Comparison of ENCODE assay signal across 11 cellular contexts in the genomic region with DNA sequence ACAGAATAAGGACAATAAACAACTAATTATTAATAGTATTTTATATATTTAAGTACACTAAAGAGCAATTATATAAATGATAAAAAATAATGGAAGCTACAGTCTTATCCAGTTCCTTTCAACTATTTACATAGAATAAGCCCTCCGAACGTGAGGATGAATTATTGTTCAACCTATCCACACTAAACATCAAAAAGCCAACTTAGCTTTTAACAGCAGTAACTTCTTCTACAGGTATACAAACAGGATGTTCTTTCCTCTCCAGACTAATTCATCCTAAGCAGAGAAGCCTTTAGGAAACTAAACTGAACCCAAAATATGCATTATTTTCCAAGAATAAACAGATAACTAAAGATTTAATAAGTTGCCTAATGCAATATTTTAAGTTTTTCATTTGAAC. TPM values are rescaled to one million over a fixed set of nuclear protein-coding genes. Genes with fewer than 3 reads are reported as not detected.
A peak's percentile ranks its signal among the peaks of the same experiment; 100 is the strongest.
DNase-seq lines count a peak whose midpoint lies in the region; ATAC-seq and TF ChIP-seq lines count a peak whose summit lies in the region.
"Had no signal": no experiment of that assay in that cellular context is flagged by ENCODE, and none has a peak within 500 bp of the region (broad histone marks: within the 10 kb centered on the region; RNA-seq: fewer than 3 reads in every experiment).

No MANE protein-coding gene starts in this region.

- TF ChIP-seq CTCF in astrocyte of the cerebellum (IDR thresholded peaks at IDR 0.05; ENCODE audit: low read depth, low read length, missing control alignments) (no peak), tibial nerve (IDR thresholded peaks at IDR 0.05) (no peak), body of pancreas (IDR thresholded peaks at IDR 0.05) (no peak)

- H3K27ac ChIP-seq in mesenchymal stem cell (ENCODE audit: low read length, poor library complexity, severe bottlenecking) (no peak overlapping the region), tibial nerve (peak overlapping the region; percentile 99 to 100 (median 100)), body of pancreas (peak overlapping the region in 2 of 4 donors; percentile 84 to 93)

- H3K27me3 ChIP-seq in mesenchymal stem cell (ENCODE audit: control insufficient read depth in 1 of 2, insufficient read depth in 1 of 2, low read length in 2 of 2) (no peaks in the 10 kb centered on the region), tibial nerve (no peaks in the 10 kb centered on the region), body of pancreas (no peaks in the 10 kb centered on the region)

- H3K4me1 ChIP-seq in mesenchymal stem cell (ENCODE audit: control insufficient read depth, insufficient read depth, low read depth, low read length): peaks cover 2% of the 10 kb centered on the region
- H3K4me1 ChIP-seq in tibial nerve: peaks cover 0 to 61% (median 21%) of the 10 kb centered on the region in 4 donors
- H3K4me1 ChIP-seq in body of pancreas: peaks cover 37% of the 10 kb centered on the region

- H3K9me3 Mint-ChIP-seq in activated T-cell treated with anti-CD3 and anti-CD28 coated beads, Interleukin-2, amount 50 U/mL, for 72 hours: no peaks in the 10 kb centered on the region

- intact Hi-C loops in body of pancreas (cut with DNase I): loop anchor here (10.0 kb wide), 2 partner anchors 48 to 52 kb away; partner anchors contain the start of gene ARMC12

- H3K4me3 ChIP-seq in astrocyte of the cerebellum (ENCODE audit: low read depth, low read length) (peak overlapping the region; percentile 61), mesenchymal stem cell (ENCODE audit: insufficient read depth in 1 of 2, low read depth in 1 of 2, low read length in 2 of 2) (no peak overlapping the region), tibial nerve (peak overlapping the region; percentile 66 to 97 (median 86)), body of pancreas (peak overlapping the region in 1 of 2 donors; percentile 85)
- H3K4me3 ChIP-seq: lung had no signal

- H2BK5ac ChIP-seq in mesenchymal stem cell (ENCODE audit: low read depth, low read length, poor library complexity, severe bottlenecking): peak overlapping the region; percentile 19

- peak overlapping the region; percentile 89 to 93 for H3K4me3 Mint-ChIP-seq in activated T-cell treated with anti-CD3 and anti-CD28 coated beads, Interleukin-2, amount 50 U/mL, for 72 hours

- no peak overlapping the region for H2BK15ac ChIP-seq in mesenchymal stem cell (ENCODE audit: low read depth, poor library complexity, severe bottlenecking)

- H2AFZ ChIP-seq in mesenchymal stem cell (ENCODE audit: low read depth, low read length): no peak overlapping the region

- H3K14ac ChIP-seq in mesenchymal stem cell (ENCODE audit: low read length in 2 of 2): no peak overlapping the region

- no peak for TF ChIP-seq EP300 in tibial nerve (IDR thresholded peaks at IDR 0.05)

- peaks cover 2 to 4% of the 10 kb centered on the region in 2 donors for H3K36me3 Mint-ChIP-seq in activated T-cell treated with anti-CD3 and anti-CD28 coated beads, Interleukin-2, amount 50 U/mL, for 72 hours (ENCODE audit: insufficient read depth in 2 of 2)

- no peak for DNase-seq in activated T-cell treated with anti-CD3 and anti-CD28 coated beads, Interleukin-2, amount 50 U/mL, for 72 hours
- DNase-seq in activated T-cell treated with anti-CD3 and anti-CD28 coated beads for 4 hours (no peak), astrocyte of the cerebellum (ENCODE audit: low read depth) (no peak), mesenchymal stem cell (no peak), tibial nerve (ENCODE audit: low spot score in 2 of 2) (no peak), NCI-H1694 (lab: John Stamatoyannopoulos, UW) (no peak), body of pancreas (no peak)
- no peak for DNase-seq in central memory CD4-positive, alpha-beta T cell
- DNase-seq: AML-193, NCI-H187 had no signal

- H3K23ac ChIP-seq in mesenchymal stem cell (ENCODE audit: low read length in 2 of 2): no peak overlapping the region

- H2BK120ac ChIP-seq in mesenchymal stem cell (ENCODE audit: low read depth, low read length): no peak overlapping the region

- no peak overlapping the region for H2AK5ac ChIP-seq in mesenchymal stem cell (ENCODE audit: low read length, severe bottlenecking)

- H4K91ac ChIP-seq in mesenchymal stem cell (ENCODE audit: low read length): no peak overlapping the region

- no peak overlapping the region for H3K4ac ChIP-seq in mesenchymal stem cell (ENCODE audit: low read depth in 1 of 2, low read length in 2 of 2)

- 42% methylated on average over 2 of the region's 2 CpGs for WGBS in mesenchymal stem cell
- WGBS in tibial nerve, 2 donors: 72 to 84% methylated on average over 2 of the region's 2 CpGs
- 31 to 33% methylated on average over 2 of the region's 2 CpGs for WGBS in body of pancreas, 2 donors

- in situ Hi-C loops in astrocyte of the cerebellum (cut with HindIII; ENCODE audit: low sequenced_read_pairs): no loop called here

- H3K27me3 Mint-ChIP-seq in activated T-cell treated with anti-CD3 and anti-CD28 coated beads, Interleukin-2, amount 50 U/mL, for 72 hours (ENCODE audit: low read depth): no peaks in the 10 kb centered on the region

- no peak overlapping the region for H3K4me2 ChIP-seq in mesenchymal stem cell (ENCODE audit: low read length, poor library complexity, severe bottlenecking)

- TF ChIP-seq POLR2A in tibial nerve (IDR thresholded peaks at IDR 0.05) (no peak), body of pancreas (IDR thresholded peaks at IDR 0.05) (no peak)

- peak overlapping the region; percentile 89 for H3K27ac Mint-ChIP-seq in activated T-cell treated with anti-CD3 and anti-CD28 coated beads, Interleukin-2, amount 50 U/mL, for 72 hours

- H3K36me3 ChIP-seq in mesenchymal stem cell (ENCODE audit: control insufficient read depth in 1 of 2, insufficient read depth in 2 of 2, low read depth in 1 of 2, low read length in 2 of 2) (no peaks in the 10 kb centered on the region), tibial nerve (peaks cover 0 to 31% (median 3%) of the 10 kb centered on the region in 3 donors), body of pancreas (replicated peaks in 1 of 2; ENCODE audit: insufficient read depth in 1 of 2, low read depth in 2 of 2) (no peaks in the 10 kb centered on the region)

- peaks cover 2% of the 10 kb centered on the region for H3K79me1 ChIP-seq in mesenchymal stem cell (replicated peaks; ENCODE audit: low read length, poor library complexity, severe bottlenecking)

- H3K18ac ChIP-seq in mesenchymal stem cell (ENCODE audit: low read depth in 1 of 2, low read length in 2 of 2): no peak overlapping the region

- H3K9ac ChIP-seq in mesenchymal stem cell (ENCODE audit: low read length): no peak overlapping the region

- H3K4me1 Mint-ChIP-seq in activated T-cell treated with anti-CD3 and anti-CD28 coated beads, Interleukin-2, amount 50 U/mL, for 72 hours (ENCODE audit: low read depth): peaks cover 39% of the 10 kb centered on the region

- no peak overlapping the region for H4K8ac ChIP-seq in mesenchymal stem cell (ENCODE audit: low read length)

- H3K9me3 ChIP-seq in mesenchymal stem cell (ENCODE audit: control insufficient read depth, low read length): no peaks in the 10 kb centered on the region
- no peaks in the 10 kb centered on the region for H3K9me3 ChIP-seq in tibial nerve
- H3K9me3 ChIP-seq in body of pancreas: no peaks in the 10 kb centered on the region

- no peak overlapping the region for H2BK12ac ChIP-seq in mesenchymal stem cell (ENCODE audit: low read length in 2 of 2)

- ATAC-seq in activated T-cell treated with anti-CD3 and anti-CD28 coated beads, Interleukin-2, amount 50 U/mL, for 72 hours (replicated peaks in 1 of 2): no peak
- no peak for ATAC-seq in body of pancreas

RNA-seq across cellular contexts. Expression of gene FKBP5, which starts 2.3 kb away (rescaled TPM):
- 100 to 1,000 TPM; 106 to 120 TPM for total RNA-seq in activated T-cell treated with anti-CD3 and anti-CD28 coated beads, Interleukin-2, amount 50 U/mL, for 72 hours
- polyA plus RNA-seq in mesenchymal stem cell (2013, experiment 1 of 2): 112 TPM
- 113 TPM for polyA plus RNA-seq in mesenchymal stem cell (2013, experiment 2 of 2)
- total RNA-seq in tibial nerve (100 to 1,000 TPM; 304 to 768 (median 608) TPM), body of pancreas (100 to 1,000 TPM; 133 to 138 TPM)

RNA-seq across cellular contexts. Expression of gene ARMC12, which starts 50.4 kb away (rescaled TPM):
- 1 to 10 TPM; 4.5 to 5.2 TPM for total RNA-seq in activated T-cell treated with anti-CD3 and anti-CD28 coated beads, Interleukin-2, amount 50 U/mL, for 72 hours
- 0.39 TPM for polyA plus RNA-seq in mesenchymal stem cell (2013, experiment 1 of 2)
- polyA plus RNA-seq in mesenchymal stem cell (2013, experiment 2 of 2): 0.37 TPM
- total RNA-seq in tibial nerve: 1 to 10 TPM in 2 of 4 donors, not detected in 2; 2.2 to 2.9 TPM
- total RNA-seq in body of pancreas: under 1 TPM in 1 of 2 donors, not detected in 1; 0.26 TPM

Comparison
In these comparisons a context has a peak if more than half of its experiments do, and no peak if none do; other contexts are left out.
1. H3K4me3 ChIP-seq: peak in astrocyte of the cerebellum (single experiment) and tibial nerve (4 of 4); none in mesenchymal stem cell (0 of 2).